Comparison of ENCODE assay signal across 17 cellular contexts in genomic region chr15:37877851-37878577, GRCh38. TPM values are rescaled to one million over a fixed set of nuclear protein-coding genes. Genes with fewer than 3 reads are reported as not detected.
DNase-seq lines count a peak whose midpoint lies in the region; ATAC-seq and TF ChIP-seq lines count a peak whose summit lies in the region.
"Had no signal": no experiment of that assay in that cellular context is flagged by ENCODE, and none has a peak within 500 bp of the region (broad histone marks: within the 10 kb centered on the region; RNA-seq: fewer than 3 reads in every experiment).

No MANE protein-coding gene starts in this region.

- H3K4me3 ChIP-seq in ACC112 (ENCODE audit: low read depth, low read length), result peak overlapping the region; percentile 0; the same call in 1 of the 2 replicates
- H3K4me3 ChIP-seq in astrocyte of the cerebellum (ENCODE audit: low read depth, low read length), result no peak overlapping the region
- H3K4me3 ChIP-seq in hepatocyte, result no peak overlapping the region
- H3K4me3 ChIP-seq: BLaER1 treated with 17β-estradiol and CSF1 and Interleukin-3, amounts not matched to agents 10 nM and 100 nM; skin epidermis had no signal

- H2AFZ ChIP-seq in ACC112 (ENCODE audit: low read length, unreplicated experiment), result no peak overlapping the region
- H2AFZ ChIP-seq in hepatocyte, result no peak overlapping the region

- DNase-seq in HS-27A (ENCODE audit: low read depth), result peak; percentile 81
- peak; percentile 29 for DNase-seq in astrocyte of the cerebellum (ENCODE audit: low read depth)
- peak; percentile 11 for DNase-seq in hepatocyte (ENCODE audit: low spot score)
- DNase-seq in foreskin melanocyte, result no peak
- no peak for DNase-seq in hypothalamus (lab: John Stamatoyannopoulos, UW)
- DNase-seq in stimulated activated CD4-positive, alpha-beta T cell treated with anti-CD3 and anti-CD28 coated beads, Interleukin-4, amount 100 ng/mL, for 1 hour, result no peak
- DNase-seq: natural killer cell, NCI-H1048, NCI-H524 treated with DMSO at 0.1 percent for 48 hours, SHP77 treated with DMSO at 0.1 percent for 48 hours, WERI-Rb-1 had no signal

- no peaks in the 10 kb centered on the region for H3K9me2 ChIP-seq in hepatocyte (replicated peaks; ENCODE audit: insufficient read depth)

- H3K36me3 ChIP-seq in ACC112 (ENCODE audit: insufficient read depth, low read length), result no peaks in the 10 kb centered on the region
- no peaks in the 10 kb centered on the region for H3K36me3 ChIP-seq in hepatocyte (replicated peaks; ENCODE audit: insufficient read depth, low read depth)
- H3K36me3 ChIP-seq: BLaER1 treated with 17β-estradiol and CSF1 and Interleukin-3, amounts not matched to agents 10 nM and 100 nM; WERI-Rb-1 had no signal

- H3K4me2 ChIP-seq in hepatocyte, result no peak overlapping the region
- H3K4me2 ChIP-seq: BLaER1 treated with 17β-estradiol and CSF1 and Interleukin-3, amounts not matched to agents 10 nM and 100 nM had no signal

- TF ChIP-seq CTCF in astrocyte of the cerebellum (IDR thresholded peaks at IDR 0.05; ENCODE audit: low read depth, low read length, missing control alignments) (no peak), hepatocyte (IDR thresholded peaks at IDR 0.05; ENCODE audit: poor library complexity) (no peak)

- no peaks in the 10 kb centered on the region for H3K9me3 ChIP-seq in hepatocyte (ENCODE audit: low read depth)
- H3K9me3 ChIP-seq: BLaER1 treated with 17β-estradiol and CSF1 and Interleukin-3, amounts not matched to agents 10 nM and 100 nM had no signal

- H3K79me2 ChIP-seq in ACC112 (ENCODE audit: control insufficient read depth, insufficient read depth, low read length, unreplicated experiment) (no peaks in the 10 kb centered on the region), hepatocyte (no peaks in the 10 kb centered on the region)

- H3K27me3 ChIP-seq in ACC112 (ENCODE audit: insufficient read depth, low read length) (no peaks in the 10 kb centered on the region), hepatocyte (peaks cover 4% of the 10 kb centered on the region)
- H3K27me3 ChIP-seq: BLaER1 treated with 17β-estradiol and CSF1 and Interleukin-3, amounts not matched to agents 10 nM and 100 nM had no signal

- H3K27ac ChIP-seq in ACC112 (ENCODE audit: low read depth, low read length) (peak overlapping the region; percentile 11; the same call in 1 of the 2 replicates), hepatocyte (no peak overlapping the region)
- H3K27ac ChIP-seq: BLaER1 treated with 17β-estradiol and CSF1 and Interleukin-3, amounts not matched to agents 10 nM and 100 nM; epithelial cell of prostate; skin epidermis; WERI-Rb-1 had no signal

- in situ Hi-C loops in astrocyte of the cerebellum (cut with HindIII; ENCODE audit: low sequenced_read_pairs), result no loop called here

- no peaks in the 10 kb centered on the region for H4K20me1 ChIP-seq in hepatocyte (ENCODE audit: insufficient read depth, poor library complexity, severe bottlenecking)
- H4K20me1 ChIP-seq: BLaER1 treated with 17β-estradiol and CSF1 and Interleukin-3, amounts not matched to agents 10 nM and 100 nM had no signal

- peaks cover 31% of the 10 kb centered on the region for H3K4me1 ChIP-seq in ACC112 (ENCODE audit: control insufficient read depth, insufficient read depth, low read length, unreplicated experiment)
- H3K4me1 ChIP-seq in hepatocyte (ENCODE audit: insufficient read depth), result peaks cover 3% of the 10 kb centered on the region
- H3K4me1 ChIP-seq: BLaER1 treated with 17β-estradiol and CSF1 and Interleukin-3, amounts not matched to agents 10 nM and 100 nM had no signal

- 66% methylated on average over 4 of the region's 4 CpGs for WGBS in hepatocyte (ENCODE audit: low lambda C conversion rate, missing lambda C conversion rate)

- ATAC-seq in HG03135 (IDR thresholded peaks at IDR 0.05; ENCODE audit: unreplicated experiment), result no peak
- ATAC-seq: natural killer cell had no signal

RNA-seq across cellular contexts. Expression of gene TMCO5A, which starts 56.4 kb away (rescaled TPM):
- not detected in 2 replicates for total RNA-seq in hepatocyte
- polyA plus RNA-seq in hepatocyte, result not detected in 2 replicates
- total RNA-seq: natural killer cell had no signal
- polyA plus RNA-seq: keratinocyte had no signal

Comparison
In these comparisons a context has a peak if more than half of its experiments do, and no peak if none do; other contexts are left out.
1. DNase-seq: peak in HS-27A (single experiment), astrocyte of the cerebellum (single experiment) and hepatocyte (single experiment); none in foreskin melanocyte (single experiment), hypothalamus (0 of 51) and stimulated activated CD4-positive, alpha-beta T cell treated with anti-CD3 and anti-CD28 coated beads, Interleukin-4, amount 100 ng/mL, for 1 hour (single experiment).